ENCODE assay signal across 8 cellular contexts in the genomic region with DNA sequence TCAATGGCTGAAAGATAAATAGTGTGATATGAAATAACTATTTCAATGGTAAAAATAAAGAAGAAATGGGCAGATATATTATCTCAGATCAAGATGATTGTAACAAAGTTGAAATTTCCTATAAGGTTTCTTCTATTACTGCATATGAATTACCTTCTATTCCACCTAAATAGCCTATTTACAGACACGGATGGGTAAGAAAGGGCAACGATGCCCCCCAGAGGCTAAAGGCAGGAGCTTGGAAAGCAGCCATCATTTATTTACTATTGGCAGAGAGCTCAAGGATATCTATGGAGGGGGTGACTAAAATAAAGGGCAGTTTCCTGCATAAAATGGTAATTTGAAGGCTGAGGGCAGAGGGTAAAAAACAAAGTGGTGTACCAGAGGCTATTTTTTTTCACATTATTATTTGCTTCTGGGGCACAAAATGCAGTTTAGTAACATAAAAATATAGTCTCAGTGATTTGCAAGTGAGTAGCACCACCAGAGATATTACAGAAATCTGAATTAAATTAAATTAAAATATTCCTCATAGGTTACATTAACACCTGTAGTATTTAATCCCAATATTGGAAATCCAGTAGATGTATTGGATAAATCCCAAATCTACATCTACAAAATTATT.
DNase-seq lines count a peak whose midpoint lies in the region; ATAC-seq and TF ChIP-seq lines count a peak whose summit lies in the region.

No MANE protein-coding gene starts in this region.

- POLR2A ChIA-PET in activated CD4-positive, alpha-beta T cell treated with anti-CD3 and anti-CD28 coated beads, Interleukin-2, amount 10 ng/mL, durations not matched to agents 7 days and 5 days (lab: Charles Lee), result no interaction called here

- H3K4me1 ChIP-seq in esophagus squamous epithelium, result peaks cover 0 to 9% (median 0%) of the 10 kb centered on the region in 3 donors

- intact Hi-C loops in CD14-positive monocyte (cut with micrococcal nuclease) (loop anchor here (5.0 kb wide), 3 partner anchors 274 to 349 kb away; no protein-coding TSS in a partner anchor), esophagus squamous epithelium (cut with DNase I) (loop anchor here (5.0 kb wide), 2 partner anchors 139 to 299 kb away; no protein-coding TSS in a partner anchor)

- TF ChIP-seq CTCF in CD14-positive monocyte (IDR thresholded peaks at IDR 0.05) (peak; percentile 85), esophagus squamous epithelium (IDR thresholded peaks at IDR 0.05) (peak; percentile 32 to 81 (median 43)), coronary artery (IDR thresholded peaks at IDR 0.05) (no peak)

- H3K36me3 ChIP-seq in esophagus squamous epithelium, result no peaks in the 10 kb centered on the region

- WGBS in esophagus squamous epithelium, 2 donors, result 0 to 5% methylated on average over 2 of the region's 2 CpGs

- H3K27ac Mint-ChIP-seq in CD14-positive monocyte, result no peak overlapping the region
- no peak overlapping the region for H3K27ac Mint-ChIP-seq in activated CD4-positive, alpha-beta T cell treated with anti-CD3 and anti-CD28 coated beads, Interleukin-2, amount 10 ng/mL, durations not matched to agents 7 days and 5 days

- H3K9me3 ChIP-seq in esophagus squamous epithelium, result no peaks in the 10 kb centered on the region

- H3K27ac ChIP-seq in esophagus squamous epithelium, result no peak overlapping the region
- H3K27ac ChIP-seq in coronary artery, result no peak overlapping the region

- no peak overlapping the region for H3K4me3 Mint-ChIP-seq in CD14-positive monocyte
- H3K4me3 Mint-ChIP-seq in activated CD4-positive, alpha-beta T cell treated with anti-CD3 and anti-CD28 coated beads, Interleukin-2, amount 10 ng/mL, durations not matched to agents 7 days and 5 days, result no peak overlapping the region

- peak; percentile 51 for ATAC-seq in GM21390 (IDR thresholded peaks at IDR 0.05; ENCODE audit: unreplicated experiment)

- CTCF ChIA-PET in activated CD4-positive, alpha-beta T cell treated with anti-CD3 and anti-CD28 coated beads, Interleukin-2, amount 10 ng/mL, durations not matched to agents 7 days and 5 days (lab: Charles Lee), result interaction anchor here (0.6 kb wide), 1 partner anchor 292 kb away, joined by 3 read pairs; no protein-coding TSS in a partner anchor

- no peak for TF ChIP-seq POLR2A in esophagus squamous epithelium (IDR thresholded peaks at IDR 0.05)

- H3K27me3 ChIP-seq in esophagus squamous epithelium, result no peaks in the 10 kb centered on the region

- DNase-seq in CD14-positive monocyte (ENCODE audit: low spot score) (peak; percentile 60), NCI-H460 (ENCODE audit: extremely low read depth, low read depth) (peak; percentile 72), esophagus squamous epithelium (lab: John Stamatoyannopoulos, UW) (peak; percentile 2), pons (ENCODE audit: low spot score) (peak; percentile 38), coronary artery (ENCODE audit: low spot score) (no peak)
- peak; percentile 48 for DNase-seq in activated CD4-positive, alpha-beta T cell treated with anti-CD3 and anti-CD28 coated beads, Interleukin-2, amount 10 ng/mL, durations not matched to agents 7 days and 5 days
- no peak for DNase-seq in activated CD8-positive, alpha-beta memory T cell treated with anti-CD3 and anti-CD28 coated beads for 24 hours

- H3K9me3 Mint-ChIP-seq in CD14-positive monocyte, result no peaks in the 10 kb centered on the region
- no peaks in the 10 kb centered on the region for H3K9me3 Mint-ChIP-seq in activated CD4-positive, alpha-beta T cell treated with anti-CD3 and anti-CD28 coated beads, Interleukin-2, amount 10 ng/mL, durations not matched to agents 7 days and 5 days

- peaks cover 4% of the 10 kb centered on the region for H3K4me1 Mint-ChIP-seq in CD14-positive monocyte
- peaks cover 5% of the 10 kb centered on the region for H3K4me1 Mint-ChIP-seq in activated CD4-positive, alpha-beta T cell treated with anti-CD3 and anti-CD28 coated beads, Interleukin-2, amount 10 ng/mL, durations not matched to agents 7 days and 5 days

- no peaks in the 10 kb centered on the region for H3K36me3 Mint-ChIP-seq in CD14-positive monocyte
- H3K36me3 Mint-ChIP-seq in activated CD4-positive, alpha-beta T cell treated with anti-CD3 and anti-CD28 coated beads, Interleukin-2, amount 10 ng/mL, durations not matched to agents 7 days and 5 days (ENCODE audit: low read depth), result no peaks in the 10 kb centered on the region

- peaks cover 0 to 6% (median 1%) of the 10 kb centered on the region in 3 donors for H3K27me3 Mint-ChIP-seq in CD14-positive monocyte (ENCODE audit: low read depth in 3 of 3)
- H3K27me3 Mint-ChIP-seq in activated CD4-positive, alpha-beta T cell treated with anti-CD3 and anti-CD28 coated beads, Interleukin-2, amount 10 ng/mL, durations not matched to agents 7 days and 5 days, result peaks cover 15% of the 10 kb centered on the region

- no peak overlapping the region for H3K4me3 ChIP-seq in esophagus squamous epithelium
- no peak overlapping the region for H3K4me3 ChIP-seq in coronary artery

Comparison
In these comparisons a context has a peak if more than half of its experiments do, and no peak if none do; other contexts are left out.
1. DNase-seq: peak in CD14-positive monocyte (single experiment), NCI-H460 (single experiment), activated CD4-positive, alpha-beta T cell treated with anti-CD3 and anti-CD28 coated beads, Interleukin-2, amount 10 ng/mL, durations not matched to agents 7 days and 5 days (single experiment), esophagus squamous epithelium (single experiment) and pons (single experiment); none in coronary artery (single experiment) and activated CD8-positive, alpha-beta memory T cell treated with anti-CD3 and anti-CD28 coated beads for 24 hours (single experiment).